ENCODE assay signal across 8 cellular contexts in genomic region chr7:42227523-42227922, GRCh38. TPM values are rescaled to one million over a fixed set of nuclear protein-coding genes. Genes with fewer than 3 reads are reported as not detected.
DNase-seq lines count a peak whose midpoint lies in the region; ATAC-seq, FAIRE-seq and TF ChIP-seq lines count a peak whose summit lies in the region.

No MANE protein-coding gene starts in this region.

- H3K27me3 ChIP-seq in breast epithelium: peaks cover 0 to 5% of the 10 kb centered on the region in 2 donors
- peaks cover 0 to 7% (median 0%) of the 10 kb centered on the region in 4 donors for H3K27me3 ChIP-seq in upper lobe of left lung

- H3K36me3 ChIP-seq in breast epithelium (no peaks in the 10 kb centered on the region), upper lobe of left lung (no peaks in the 10 kb centered on the region)

- no peaks in the 10 kb centered on the region for H3K9me3 Mint-ChIP-seq in MCF 10A (ENCODE audit: unreplicated experiment)

- CTCF ChIA-PET in MCF 10A (lab: Yijun Ruan, JAX): no interaction called here

- no TSS peak for BruUV-seq in MCF 10A (replicated peaks; lab: Mats Ljungman, UMichigan)

- no peak for TF ChIP-seq CTCF in breast epithelium (IDR thresholded peaks at IDR 0.05)
- no peak for TF ChIP-seq CTCF in MCF 10A (IDR thresholded peaks at IDR 0.05; ENCODE audit: unreplicated experiment)
- TF ChIP-seq CTCF in VCaP (conservative IDR thresholded peaks at IDR 0.05): no peak
- no peak for TF ChIP-seq CTCF in upper lobe of left lung (IDR thresholded peaks at IDR 0.05)

- H3K9me3 ChIP-seq in breast epithelium (no peaks in the 10 kb centered on the region), upper lobe of left lung (no peaks in the 10 kb centered on the region)

- no peak for TF ChIP-seq EP300 in upper lobe of left lung (IDR thresholded peaks at IDR 0.05)

- intact Hi-C loops in breast epithelium (cut with DNase I; ENCODE audit: low total_unique reads) (no loop called here), MCF 10A (cut with micrococcal nuclease) (no loop called here)

- peak overlapping the region; percentile 74 to 81 for H3K27ac ChIP-seq in breast epithelium
- H3K27ac ChIP-seq in VCaP: peak overlapping the region; percentile 65; the same call in 1 of the 2 replicates
- peak overlapping the region in 1 of 4 donors; percentile 10 for H3K27ac ChIP-seq in upper lobe of left lung

- no peak for FAIRE-seq in H54 (lab: Jason Lieb, UNC)

- peaks cover 33% of the 10 kb centered on the region for H3K36me3 Mint-ChIP-seq in MCF 10A (ENCODE audit: insufficient read depth, unreplicated experiment)

- peaks cover 29% of the 10 kb centered on the region for H3K4me1 Mint-ChIP-seq in MCF 10A (ENCODE audit: insufficient read depth, unreplicated experiment)

- DNase-seq in breast epithelium (ENCODE audit: low spot score in 2 of 2) (peak in 1 of 2 donors; percentile 25), MCF 10A (ENCODE audit: unreplicated experiment) (no peak), islet precursor cell (peak; percentile 80), upper lobe of left lung (peak in 1 of 2 donors; percentile 43), amniotic stem cell (lab: John Stamatoyannopoulos, UW) (no peak), H54 (ENCODE audit: insufficient read length, low spot score) (no peak), DMS114 treated with DMSO at 0.1 percent for 48 hours (lab: John Stamatoyannopoulos, UW; ENCODE audit: unreplicated experiment) (no peak)

- TF ChIP-seq POLR2A in breast epithelium (IDR thresholded peaks at IDR 0.05) (no peak), upper lobe of left lung (IDR thresholded peaks at IDR 0.05) (no peak), H54 (IDR thresholded peaks at IDR 0.05; ENCODE audit: low read depth, low read length) (no peak)

- ATAC-seq in upper lobe of left lung (ENCODE audit: low FRiP score in 2 of 2): peak in 1 of 2 donors; percentile 9

- WGBS in upper lobe of left lung, 2 donors: 55 to 76% methylated on average over 14 of the region's 14 CpGs

- H3K27ac Mint-ChIP-seq in MCF 10A (ENCODE audit: low read depth, unreplicated experiment): no peak overlapping the region

- POLR2A ChIA-PET in MCF 10A (lab: Yijun Ruan, JAX): interaction anchor here (0.6 to 1.8 kb wide), 3 partner anchors 10 to 67 kb away, joined by 3 to 6 read pairs (median 6); partner anchors contain the start of gene GLI3

- peak overlapping the region; percentile 27 to 56 (median 43) for H3K4me3 ChIP-seq in breast epithelium
- peak overlapping the region in 3 of 4 donors; percentile 31 to 34 (median 32) for H3K4me3 ChIP-seq in upper lobe of left lung

- no peak overlapping the region for H3K4me3 Mint-ChIP-seq in MCF 10A (ENCODE audit: unreplicated experiment)

- H3K4me1 ChIP-seq in breast epithelium: peaks cover 0 to 6% of the 10 kb centered on the region in 2 donors
- peaks cover 0 to 15% (median 9%) of the 10 kb centered on the region in 4 donors for H3K4me1 ChIP-seq in upper lobe of left lung

- no peaks in the 10 kb centered on the region for H3K27me3 Mint-ChIP-seq in MCF 10A (ENCODE audit: insufficient read depth, unreplicated experiment)

RNA-seq across cellular contexts. Expression of gene GLI3, which starts 9.5 kb away (rescaled TPM):
- total RNA-seq in breast epithelium: 10 to 100 TPM; 10.2 to 29.9 (median 22.6) TPM
- total RNA-seq in MCF 10A (2022): 23.1 and 27.6 TPM in 2 replicates
- 10 to 100 TPM in 5 of 6 donors, 1 to 10 TPM in 1; 5.2 to 19.4 (median 14.9) TPM for total RNA-seq in upper lobe of left lung
